ENCODE assay signal across 1 cellular context in the genomic region with DNA sequence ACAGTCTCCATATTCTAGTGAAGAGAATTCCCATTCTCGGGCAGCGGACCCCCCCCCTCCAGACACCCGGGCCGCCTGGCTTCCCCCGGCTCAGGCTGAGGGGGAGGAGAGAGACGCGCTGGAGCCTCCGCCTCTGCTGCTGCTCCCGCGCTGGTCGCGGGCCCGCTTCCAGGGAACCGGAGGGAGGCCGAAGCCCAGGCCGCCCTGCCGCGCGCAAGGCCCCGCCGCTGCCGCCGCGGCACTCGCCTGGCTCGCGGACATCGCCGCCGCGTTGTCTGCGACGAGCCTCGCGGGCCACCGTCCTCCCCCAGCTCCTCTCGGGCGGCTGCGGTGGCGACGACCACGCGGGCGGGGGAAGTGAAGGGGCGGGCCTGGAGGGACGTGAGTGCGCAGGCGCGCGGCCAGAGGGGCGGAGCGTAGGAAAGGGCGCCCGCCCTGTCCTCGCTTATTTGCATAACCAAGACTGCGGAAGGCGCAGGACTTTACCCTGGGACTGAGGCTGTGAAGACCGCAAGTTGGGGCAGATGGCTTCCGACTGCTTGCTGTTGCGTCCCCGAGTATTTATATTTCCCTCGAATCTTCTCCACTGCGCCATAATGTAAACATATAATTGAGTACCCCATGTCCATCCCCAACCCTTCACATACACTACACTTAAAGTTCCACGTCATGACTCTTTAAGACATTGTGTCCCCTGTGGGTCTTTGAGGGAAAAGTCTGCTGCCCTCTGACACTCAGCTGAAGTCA.
A peak's percentile ranks its signal among the peaks of the same experiment; 100 is the strongest.
TF ChIP-seq lines count a peak whose summit lies in the region.

A gene with protein sequence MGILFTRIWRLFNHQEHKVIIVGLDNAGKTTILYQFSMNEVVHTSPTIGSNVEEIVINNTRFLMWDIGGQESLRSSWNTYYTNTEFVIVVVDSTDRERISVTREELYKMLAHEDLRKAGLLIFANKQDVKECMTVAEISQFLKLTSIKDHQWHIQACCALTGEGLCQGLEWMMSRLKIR (minus strand): TSS at position 279 of the 747 bp plus-strand sequence. CDS start 245 bp downstream, at position 34.

TF ChIP-seq in HEK293, 187 proteins besides CTCF, POLR2A, EP300 and RAD21 (continued from another document and continues in another):
- TF ChIP-seq ZNF768 (tag by site-specific recombination; IDR thresholded peaks at IDR 0.05) (no peak), MZF1 (tag by site-specific recombination; IDR thresholded peaks at IDR 0.05; ENCODE audit: borderline replicate concordance) (no peak), ZBTB1 (tag by site-specific recombination; IDR thresholded peaks at IDR 0.05) (no peak), ZNF174 (tag by site-specific recombination; IDR thresholded peaks at IDR 0.05) (no peak), YY2 (tag by site-specific recombination; IDR thresholded peaks at IDR 0.05) (no peak), ZNF544 (tag by site-specific recombination; IDR thresholded peaks at IDR 0.05) (no peak), ZNF248 (tag by site-specific recombination; IDR thresholded peaks at IDR 0.05) (no peak), HOXD13 (CRISPR knock-in tag; IDR thresholded peaks at IDR 0.05; ENCODE audit: borderline replicate concordance) (no peak), ZBTB8A (tag by site-specific recombination; IDR thresholded peaks at IDR 0.05) (0 out of 2 replicates have a peak, but pooled peaks have one; percentile 4), ZNF335 (tag by site-specific recombination; conservative IDR thresholded peaks at IDR 0.05) (peak; percentile 39), SP2 (tag by site-specific recombination; IDR thresholded peaks at IDR 0.05) (peak; percentile 41), HOXC10 (CRISPR knock-in tag; IDR thresholded peaks at IDR 0.05) (no peak), ZNF302 (tag by site-specific recombination; IDR thresholded peaks at IDR 0.05; ENCODE audit: low read depth) (no peak), ZIC2 (tag by site-specific recombination; IDR thresholded peaks at IDR 0.05) (no peak), ZSCAN30 (tag by site-specific recombination; IDR thresholded peaks at IDR 0.05) (peak; percentile 76), ZNF16 (tag by site-specific recombination; IDR thresholded peaks at IDR 0.05; ENCODE audit: low read depth) (no peak), ZNF610 (tag by site-specific recombination; IDR thresholded peaks at IDR 0.05; ENCODE audit: borderline replicate concordance) (no peak), ZNF23 (tag by site-specific recombination; IDR thresholded peaks at IDR 0.05; ENCODE audit: borderline replicate concordance) (no peak), OVOL3 (tag by site-specific recombination; IDR thresholded peaks at IDR 0.05) (no peak), ZNF433 (tag by site-specific recombination; IDR thresholded peaks at IDR 0.05; ENCODE audit: low read depth) (no peak), ZNF561 (tag by site-specific recombination; IDR thresholded peaks at IDR 0.05; ENCODE audit: borderline replicate concordance) (peak; percentile 63; the same call in 1 of the 2 replicates), ZBTB7A (tag by site-specific recombination; IDR thresholded peaks at IDR 0.05; ENCODE audit: low read depth) (no peak), SP3 (tag by site-specific recombination; IDR thresholded peaks at IDR 0.05) (no peak), ZNF169 (tag by site-specific recombination; IDR thresholded peaks at IDR 0.05) (no peak), WT1 (tag by site-specific recombination; IDR thresholded peaks at IDR 0.05) (no peak), SP7 (tag by site-specific recombination; IDR thresholded peaks at IDR 0.05) (no peak), ZNF785 (tag by site-specific recombination; IDR thresholded peaks at IDR 0.05) (no peak), ZNF37A (tag by site-specific recombination; IDR thresholded peaks at IDR 0.05) (no peak), FEZF1 (tag by site-specific recombination; IDR thresholded peaks at IDR 0.05) (no peak), HOXA7 (CRISPR knock-in tag; IDR thresholded peaks at IDR 0.05; ENCODE audit: borderline replicate concordance) (no peak), ZNF404 (tag by site-specific recombination; IDR thresholded peaks at IDR 0.05) (no peak), ZNF660 (tag by site-specific recombination; IDR thresholded peaks at IDR 0.05) (peak; percentile 68)
- TF ChIP-seq, protein P1, sequence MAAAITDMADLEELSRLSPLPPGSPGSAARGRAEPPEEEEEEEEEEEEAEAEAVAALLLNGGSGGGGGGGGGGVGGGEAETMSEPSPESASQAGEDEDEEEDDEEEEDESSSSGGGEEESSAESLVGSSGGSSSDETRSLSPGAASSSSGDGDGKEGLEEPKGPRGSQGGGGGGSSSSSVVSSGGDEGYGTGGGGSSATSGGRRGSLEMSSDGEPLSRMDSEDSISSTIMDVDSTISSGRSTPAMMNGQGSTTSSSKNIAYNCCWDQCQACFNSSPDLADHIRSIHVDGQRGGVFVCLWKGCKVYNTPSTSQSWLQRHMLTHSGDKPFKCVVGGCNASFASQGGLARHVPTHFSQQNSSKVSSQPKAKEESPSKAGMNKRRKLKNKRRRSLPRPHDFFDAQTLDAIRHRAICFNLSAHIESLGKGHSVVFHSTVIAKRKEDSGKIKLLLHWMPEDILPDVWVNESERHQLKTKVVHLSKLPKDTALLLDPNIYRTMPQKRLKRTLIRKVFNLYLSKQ (tag by site-specific recombination; IDR thresholded peaks at IDR 0.05; ENCODE audit: borderline replicate concordance) = no peak
- TF ChIP-seq, protein P2, sequence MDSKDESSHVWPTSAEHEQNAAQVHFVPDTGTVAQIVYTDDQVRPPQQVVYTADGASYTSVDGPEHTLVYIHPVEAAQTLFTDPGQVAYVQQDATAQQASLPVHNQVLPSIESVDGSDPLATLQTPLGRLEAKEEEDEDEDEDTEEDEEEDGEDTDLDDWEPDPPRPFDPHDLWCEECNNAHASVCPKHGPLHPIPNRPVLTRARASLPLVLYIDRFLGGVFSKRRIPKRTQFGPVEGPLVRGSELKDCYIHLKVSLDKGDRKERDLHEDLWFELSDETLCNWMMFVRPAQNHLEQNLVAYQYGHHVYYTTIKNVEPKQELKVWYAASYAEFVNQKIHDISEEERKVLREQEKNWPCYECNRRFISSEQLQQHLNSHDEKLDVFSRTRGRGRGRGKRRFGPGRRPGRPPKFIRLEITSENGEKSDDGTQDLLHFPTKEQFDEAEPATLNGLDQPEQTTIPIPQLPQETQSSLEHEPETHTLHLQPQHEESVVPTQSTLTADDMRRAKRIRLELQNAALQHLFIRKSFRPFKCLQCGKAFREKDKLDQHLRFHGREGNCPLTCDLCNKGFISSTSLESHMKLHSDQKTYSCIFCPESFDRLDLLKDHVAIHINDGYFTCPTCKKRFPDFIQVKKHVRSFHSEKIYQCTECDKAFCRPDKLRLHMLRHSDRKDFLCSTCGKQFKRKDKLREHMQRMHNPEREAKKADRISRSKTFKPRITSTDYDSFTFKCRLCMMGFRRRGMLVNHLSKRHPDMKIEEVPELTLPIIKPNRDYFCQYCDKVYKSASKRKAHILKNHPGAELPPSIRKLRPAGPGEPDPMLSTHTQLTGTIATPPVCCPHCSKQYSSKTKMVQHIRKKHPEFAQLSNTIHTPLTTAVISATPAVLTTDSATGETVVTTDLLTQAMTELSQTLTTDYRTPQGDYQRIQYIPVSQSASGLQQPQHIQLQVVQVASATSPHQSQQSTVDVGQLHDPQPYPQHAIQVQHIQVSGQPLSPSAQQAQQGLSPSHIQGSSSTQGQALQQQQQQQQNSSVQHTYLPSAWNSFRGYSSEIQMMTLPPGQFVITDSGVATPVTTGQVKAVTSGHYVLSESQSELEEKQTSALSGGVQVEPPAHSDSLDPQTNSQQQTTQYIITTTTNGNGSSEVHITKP (tag by site-specific recombination; IDR thresholded peaks at IDR 0.05) = no peak
- TF ChIP-seq, protein P3, sequence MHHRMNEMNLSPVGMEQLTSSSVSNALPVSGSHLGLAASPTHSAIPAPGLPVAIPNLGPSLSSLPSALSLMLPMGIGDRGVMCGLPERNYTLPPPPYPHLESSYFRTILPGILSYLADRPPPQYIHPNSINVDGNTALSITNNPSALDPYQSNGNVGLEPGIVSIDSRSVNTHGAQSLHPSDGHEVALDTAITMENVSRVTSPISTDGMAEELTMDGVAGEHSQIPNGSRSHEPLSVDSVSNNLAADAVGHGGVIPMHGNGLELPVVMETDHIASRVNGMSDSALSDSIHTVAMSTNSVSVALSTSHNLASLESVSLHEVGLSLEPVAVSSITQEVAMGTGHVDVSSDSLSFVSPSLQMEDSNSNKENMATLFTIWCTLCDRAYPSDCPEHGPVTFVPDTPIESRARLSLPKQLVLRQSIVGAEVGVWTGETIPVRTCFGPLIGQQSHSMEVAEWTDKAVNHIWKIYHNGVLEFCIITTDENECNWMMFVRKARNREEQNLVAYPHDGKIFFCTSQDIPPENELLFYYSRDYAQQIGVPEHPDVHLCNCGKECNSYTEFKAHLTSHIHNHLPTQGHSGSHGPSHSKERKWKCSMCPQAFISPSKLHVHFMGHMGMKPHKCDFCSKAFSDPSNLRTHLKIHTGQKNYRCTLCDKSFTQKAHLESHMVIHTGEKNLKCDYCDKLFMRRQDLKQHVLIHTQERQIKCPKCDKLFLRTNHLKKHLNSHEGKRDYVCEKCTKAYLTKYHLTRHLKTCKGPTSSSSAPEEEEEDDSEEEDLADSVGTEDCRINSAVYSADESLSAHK (tag by site-specific recombination; IDR thresholded peaks at IDR 0.05) = no peak
- TF ChIP-seq, protein P4, sequence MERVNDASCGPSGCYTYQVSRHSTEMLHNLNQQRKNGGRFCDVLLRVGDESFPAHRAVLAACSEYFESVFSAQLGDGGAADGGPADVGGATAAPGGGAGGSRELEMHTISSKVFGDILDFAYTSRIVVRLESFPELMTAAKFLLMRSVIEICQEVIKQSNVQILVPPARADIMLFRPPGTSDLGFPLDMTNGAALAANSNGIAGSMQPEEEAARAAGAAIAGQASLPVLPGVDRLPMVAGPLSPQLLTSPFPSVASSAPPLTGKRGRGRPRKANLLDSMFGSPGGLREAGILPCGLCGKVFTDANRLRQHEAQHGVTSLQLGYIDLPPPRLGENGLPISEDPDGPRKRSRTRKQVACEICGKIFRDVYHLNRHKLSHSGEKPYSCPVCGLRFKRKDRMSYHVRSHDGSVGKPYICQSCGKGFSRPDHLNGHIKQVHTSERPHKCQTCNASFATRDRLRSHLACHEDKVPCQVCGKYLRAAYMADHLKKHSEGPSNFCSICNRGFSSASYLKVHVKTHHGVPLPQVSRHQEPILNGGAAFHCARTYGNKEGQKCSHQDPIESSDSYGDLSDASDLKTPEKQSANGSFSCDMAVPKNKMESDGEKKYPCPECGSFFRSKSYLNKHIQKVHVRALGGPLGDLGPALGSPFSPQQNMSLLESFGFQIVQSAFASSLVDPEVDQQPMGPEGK (tag by site-specific recombination; IDR thresholded peaks at IDR 0.05) = no peak; the same call in 1 of the 2 replicates
- TF ChIP-seq, protein P5, sequence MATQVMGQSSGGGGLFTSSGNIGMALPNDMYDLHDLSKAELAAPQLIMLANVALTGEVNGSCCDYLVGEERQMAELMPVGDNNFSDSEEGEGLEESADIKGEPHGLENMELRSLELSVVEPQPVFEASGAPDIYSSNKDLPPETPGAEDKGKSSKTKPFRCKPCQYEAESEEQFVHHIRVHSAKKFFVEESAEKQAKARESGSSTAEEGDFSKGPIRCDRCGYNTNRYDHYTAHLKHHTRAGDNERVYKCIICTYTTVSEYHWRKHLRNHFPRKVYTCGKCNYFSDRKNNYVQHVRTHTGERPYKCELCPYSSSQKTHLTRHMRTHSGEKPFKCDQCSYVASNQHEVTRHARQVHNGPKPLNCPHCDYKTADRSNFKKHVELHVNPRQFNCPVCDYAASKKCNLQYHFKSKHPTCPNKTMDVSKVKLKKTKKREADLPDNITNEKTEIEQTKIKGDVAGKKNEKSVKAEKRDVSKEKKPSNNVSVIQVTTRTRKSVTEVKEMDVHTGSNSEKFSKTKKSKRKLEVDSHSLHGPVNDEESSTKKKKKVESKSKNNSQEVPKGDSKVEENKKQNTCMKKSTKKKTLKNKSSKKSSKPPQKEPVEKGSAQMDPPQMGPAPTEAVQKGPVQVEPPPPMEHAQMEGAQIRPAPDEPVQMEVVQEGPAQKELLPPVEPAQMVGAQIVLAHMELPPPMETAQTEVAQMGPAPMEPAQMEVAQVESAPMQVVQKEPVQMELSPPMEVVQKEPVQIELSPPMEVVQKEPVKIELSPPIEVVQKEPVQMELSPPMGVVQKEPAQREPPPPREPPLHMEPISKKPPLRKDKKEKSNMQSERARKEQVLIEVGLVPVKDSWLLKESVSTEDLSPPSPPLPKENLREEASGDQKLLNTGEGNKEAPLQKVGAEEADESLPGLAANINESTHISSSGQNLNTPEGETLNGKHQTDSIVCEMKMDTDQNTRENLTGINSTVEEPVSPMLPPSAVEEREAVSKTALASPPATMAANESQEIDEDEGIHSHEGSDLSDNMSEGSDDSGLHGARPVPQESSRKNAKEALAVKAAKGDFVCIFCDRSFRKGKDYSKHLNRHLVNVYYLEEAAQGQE (tag by site-specific recombination; IDR thresholded peaks at IDR 0.05) = no peak
- TF ChIP-seq, protein P6, sequence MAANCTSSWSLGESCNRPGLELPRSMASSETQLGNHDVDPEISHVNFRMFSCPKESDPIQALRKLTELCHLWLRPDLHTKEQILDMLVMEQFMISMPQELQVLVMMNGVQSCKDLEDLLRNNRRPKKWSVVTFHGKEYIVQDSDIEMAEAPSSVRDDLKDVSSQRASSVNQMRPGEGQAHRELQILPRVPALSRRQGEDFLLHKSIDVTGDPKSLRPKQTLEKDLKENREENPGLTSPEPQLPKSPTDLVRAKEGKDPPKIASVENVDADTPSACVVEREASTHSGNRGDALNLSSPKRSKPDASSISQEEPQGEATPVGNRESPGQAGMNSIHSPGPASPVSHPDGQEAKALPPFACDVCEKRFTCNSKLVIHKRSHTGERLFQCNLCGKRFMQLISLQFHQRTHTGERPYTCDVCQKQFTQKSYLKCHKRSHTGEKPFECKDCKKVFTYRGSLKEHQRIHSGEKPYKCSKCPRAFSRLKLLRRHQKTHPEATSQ (tag by site-specific recombination; IDR thresholded peaks at IDR 0.05) = no peak
- TF ChIP-seq, protein P7, sequence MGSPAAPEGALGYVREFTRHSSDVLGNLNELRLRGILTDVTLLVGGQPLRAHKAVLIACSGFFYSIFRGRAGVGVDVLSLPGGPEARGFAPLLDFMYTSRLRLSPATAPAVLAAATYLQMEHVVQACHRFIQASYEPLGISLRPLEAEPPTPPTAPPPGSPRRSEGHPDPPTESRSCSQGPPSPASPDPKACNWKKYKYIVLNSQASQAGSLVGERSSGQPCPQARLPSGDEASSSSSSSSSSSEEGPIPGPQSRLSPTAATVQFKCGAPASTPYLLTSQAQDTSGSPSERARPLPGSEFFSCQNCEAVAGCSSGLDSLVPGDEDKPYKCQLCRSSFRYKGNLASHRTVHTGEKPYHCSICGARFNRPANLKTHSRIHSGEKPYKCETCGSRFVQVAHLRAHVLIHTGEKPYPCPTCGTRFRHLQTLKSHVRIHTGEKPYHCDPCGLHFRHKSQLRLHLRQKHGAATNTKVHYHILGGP (tag by site-specific recombination; IDR thresholded peaks at IDR 0.05) = no peak
- TF ChIP-seq, protein P8, sequence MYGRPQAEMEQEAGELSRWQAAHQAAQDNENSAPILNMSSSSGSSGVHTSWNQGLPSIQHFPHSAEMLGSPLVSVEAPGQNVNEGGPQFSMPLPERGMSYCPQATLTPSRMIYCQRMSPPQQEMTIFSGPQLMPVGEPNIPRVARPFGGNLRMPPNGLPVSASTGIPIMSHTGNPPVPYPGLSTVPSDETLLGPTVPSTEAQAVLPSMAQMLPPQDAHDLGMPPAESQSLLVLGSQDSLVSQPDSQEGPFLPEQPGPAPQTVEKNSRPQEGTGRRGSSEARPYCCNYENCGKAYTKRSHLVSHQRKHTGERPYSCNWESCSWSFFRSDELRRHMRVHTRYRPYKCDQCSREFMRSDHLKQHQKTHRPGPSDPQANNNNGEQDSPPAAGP (tag by site-specific recombination; IDR thresholded peaks at IDR 0.05) = no peak
